ENCODE assay signal across 2 cellular contexts in the genomic region with DNA sequence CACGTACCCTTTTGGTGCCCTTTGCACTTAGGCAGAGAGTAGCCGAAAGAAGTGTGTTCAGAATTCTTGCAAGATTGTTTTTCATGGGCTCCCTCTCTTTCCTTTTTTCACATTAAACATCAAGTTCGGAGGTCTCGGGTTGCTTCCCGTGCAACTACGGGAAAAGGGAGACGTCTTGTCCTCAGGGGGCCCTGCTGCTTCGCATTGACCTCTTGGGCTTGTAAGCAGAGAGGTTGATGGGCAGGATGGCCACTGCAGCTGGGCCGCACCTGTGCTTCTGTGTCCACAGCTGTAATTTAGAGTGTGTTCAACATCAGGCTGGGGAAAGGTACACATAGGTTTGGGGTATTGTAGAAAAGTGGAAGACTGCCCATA.
A peak's percentile ranks its signal among the peaks of the same experiment; 100 is the strongest.
TF ChIP-seq lines count a peak whose summit lies in the region.

No MANE protein-coding gene starts in this region.

TF ChIP-seq in H1, 55 proteins besides CTCF, POLR2A, EP300 and RAD21 (continued from another document):
- TF ChIP-seq POLR2AphosphoS5 (IDR thresholded peaks at IDR 0.05; ENCODE audit: low read depth, low read length) (peak; percentile 1; the same call in 1 of the 2 replicates), KDM5A (IDR thresholded peaks at IDR 0.05; ENCODE audit: low read length) (no peak)
TF ChIP-seq in H1: peak in this region for 2.

TF ChIP-seq in HEK293T, 16 proteins besides CTCF, POLR2A, EP300 and RAD21 (continued from another document):
- TF ChIP-seq FOXA1 (IDR thresholded peaks at IDR 0.05) (no peak), ZNF384 (IDR thresholded peaks at IDR 0.05) (no peak), NFRKB (IDR thresholded peaks at IDR 0.05) (no peak), ELF4 (IDR thresholded peaks at IDR 0.05) (no peak), SP1 (IDR thresholded peaks at IDR 0.05) (no peak), CTBP1 (IDR thresholded peaks at IDR 0.05; ENCODE audit: borderline replicate concordance) (no peak), TARDBP (IDR thresholded peaks at IDR 0.05) (no peak), SUZ12 (IDR thresholded peaks at IDR 0.05) (no peak)
- TF ChIP-seq, protein P1, sequence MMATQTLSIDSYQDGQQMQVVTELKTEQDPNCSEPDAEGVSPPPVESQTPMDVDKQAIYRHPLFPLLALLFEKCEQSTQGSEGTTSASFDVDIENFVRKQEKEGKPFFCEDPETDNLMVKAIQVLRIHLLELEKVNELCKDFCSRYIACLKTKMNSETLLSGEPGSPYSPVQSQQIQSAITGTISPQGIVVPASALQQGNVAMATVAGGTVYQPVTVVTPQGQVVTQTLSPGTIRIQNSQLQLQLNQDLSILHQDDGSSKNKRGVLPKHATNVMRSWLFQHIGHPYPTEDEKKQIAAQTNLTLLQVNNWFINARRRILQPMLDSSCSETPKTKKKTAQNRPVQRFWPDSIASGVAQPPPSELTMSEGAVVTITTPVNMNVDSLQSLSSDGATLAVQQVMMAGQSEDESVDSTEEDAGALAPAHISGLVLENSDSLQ (IDR thresholded peaks at IDR 0.05), result no peak
